Comparison of ENCODE assay signal across 27 cellular contexts in the genomic region with DNA sequence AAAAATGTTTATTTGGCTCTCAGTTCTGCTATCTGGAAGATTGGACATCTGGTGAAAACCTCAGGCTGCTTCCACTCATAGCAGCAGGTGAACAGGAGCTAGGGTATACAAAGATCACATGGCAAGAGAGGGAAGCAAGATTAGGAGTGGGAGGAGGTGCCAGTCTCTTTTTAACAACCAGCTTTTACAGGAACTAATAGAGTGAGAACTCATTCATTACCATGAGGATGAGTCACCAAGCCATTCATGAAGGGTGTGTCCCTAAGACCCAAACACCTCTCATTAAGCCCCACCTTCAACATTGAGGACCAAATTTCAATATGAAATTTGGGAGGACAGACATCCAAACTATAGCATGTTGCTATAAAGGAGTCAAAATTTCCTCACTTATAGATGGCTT.
"Had no signal": no experiment of that assay in that cellular context is flagged by ENCODE, and none has a peak within 500 bp of the region (broad histone marks: within the 10 kb centered on the region; RNA-seq: fewer than 3 reads in every experiment).

No MANE protein-coding gene starts in this region.

- H3K36me3 ChIP-seq: breast epithelium, Peyer's patch, SJCRH30 had no signal

- DNase-seq: activated B cell treated with CpG ODN at 0.5 μM for 24 hours; activated CD4-positive, alpha-beta T cell treated with anti-CD3 and anti-CD28 coated beads for 1 hour; activated CD4-positive, alpha-beta T cell treated with anti-CD3 and anti-CD28 coated beads, Interleukin-2, amount 10 ng/mL, durations not matched to agents 24 days and 14 days; activated CD4-positive, alpha-beta T cell treated with anti-CD3 and anti-CD28 coated beads, Interleukin-2, amount 50 U/mL, for 48 hours; activated CD8-positive, alpha-beta memory T cell treated with anti-CD3 and anti-CD28 coated beads, Interleukin-2, amount 10 ng/mL, durations not matched to agents 7 days and 5 days; activated effector memory CD4-positive, alpha-beta T cell treated with Interleukin-2 at 50 U/mL for 16 hours; activated naive CD4-positive, alpha-beta T cell; activated T-cell treated with anti-CD3 and anti-CD28 coated beads, Interleukin-2, amount 50 U/mL, for 24 hours; aorta; central memory CD4-positive, alpha-beta T cell; Karpas-422; MM.1S; NCI-H1092 treated with DMSO at 0.1 percent for 48 hours; NCI-H1417 treated with DMSO at 0.1 percent for 48 hours; NCI-H1694 treated with DMSO at 0.1 percent for 48 hours; NCI-H2029 treated with DMSO at 0.1 percent for 48 hours; NCI-H2171; NCI-H2227 treated with DMSO at 0.1 percent for 48 hours; NCI-H446 treated with DMSO at 0.1 percent for 48 hours; NCI-H524 treated with DMSO at 0.1 percent for 48 hours; Peyer's patch; Right ventricle myocardium superior; SJCRH30; SK-N-SH had no signal

- H3K27ac ChIP-seq: breast epithelium, Peyer's patch, RWPE1, SJCRH30 had no signal

- ATAC-seq: activated CD8-positive, alpha-beta memory T cell treated with anti-CD3 and anti-CD28 coated beads, Interleukin-2, amount 10 ng/mL, durations not matched to agents 7 days and 5 days; K562 had no signal

- H3K4me1 ChIP-seq: breast epithelium, Peyer's patch, SJCRH30 had no signal

- H3K9me3 ChIP-seq: Peyer's patch, SJCRH30, SK-N-SH had no signal

- H3K4me3 ChIP-seq: breast epithelium, K562, Peyer's patch, SJCRH30 had no signal

- H3K27me3 ChIP-seq: breast epithelium, Peyer's patch, SJCRH30 had no signal
